Comparison of ENCODE assay signal across 10 cellular contexts in genomic region chr3:9810846-9811245, GRCh38. TPM values are rescaled to one million over a fixed set of nuclear protein-coding genes. Genes with fewer than 3 reads are reported as not detected.
DNase-seq lines count a peak whose midpoint lies in the region; ATAC-seq, FAIRE-seq and TF ChIP-seq lines count a peak whose summit lies in the region.
"Had no signal": no experiment of that assay in that cellular context is flagged by ENCODE, and none has a peak within 500 bp of the region (broad histone marks: within the 10 kb centered on the region; RNA-seq: fewer than 3 reads in every experiment).

No MANE protein-coding gene starts in this region.

- intact Hi-C loops in Caco-2 (cut with micrococcal nuclease; ENCODE audit: unreplicated experiment) = no loop called here
- intact Hi-C loops in activated CD4-positive, alpha-beta memory T cell treated with anti-CD3 and anti-CD28 coated beads for 36 hours (cut with micrococcal nuclease) = no loop called here
- intact Hi-C loops in sciatic nerve (cut with DNase I) = no loop called here

- H3K4me3 Mint-ChIP-seq in Caco-2 (ENCODE audit: unreplicated experiment) = peak overlapping the region; percentile 47
- H3K4me3 Mint-ChIP-seq in activated CD4-positive, alpha-beta memory T cell treated with anti-CD3 and anti-CD28 coated beads for 36 hours = peak overlapping the region; percentile 57

- no peak overlapping the region for H3K4me3 ChIP-seq in Caco-2 (ENCODE audit: low read depth, low read length)
- H3K4me3 ChIP-seq in fibroblast of the aortic adventitia (ENCODE audit: low read depth, low read length) = peak overlapping the region; percentile 65
- peak overlapping the region in 1 of 2 donors; percentile 63 for H3K4me3 ChIP-seq in small intestine (ENCODE audit: low read depth in 1 of 2, low read length in 2 of 2)

- POLR2A ChIA-PET in Caco-2 (lab: Charles Lee) = no interaction called here
- POLR2A ChIA-PET in activated CD4-positive, alpha-beta memory T cell treated with anti-CD3 and anti-CD28 coated beads for 36 hours (lab: Charles Lee) = no interaction called here

- no peaks in the 10 kb centered on the region for H3K9me3 Mint-ChIP-seq in Caco-2 (ENCODE audit: unreplicated experiment)
- H3K9me3 Mint-ChIP-seq in activated CD4-positive, alpha-beta memory T cell treated with anti-CD3 and anti-CD28 coated beads for 36 hours = no peaks in the 10 kb centered on the region

- peaks cover 41% of the 10 kb centered on the region for H3K36me3 Mint-ChIP-seq in Caco-2 (ENCODE audit: insufficient read depth, unreplicated experiment)
- peaks cover 28% of the 10 kb centered on the region for H3K36me3 Mint-ChIP-seq in activated CD4-positive, alpha-beta memory T cell treated with anti-CD3 and anti-CD28 coated beads for 36 hours

- TF ChIP-seq CTCF in Caco-2 (IDR thresholded peaks at IDR 0.05; ENCODE audit: insufficient read depth in 1 of 2, low read depth in 1 of 2, low read length in 1 of 2, severe bottlenecking in 1 of 2, unreplicated experiment in 1 of 2) (no peak), fibroblast of the aortic adventitia (IDR thresholded peaks at IDR 0.05; ENCODE audit: insufficient read depth, low read length) (no peak)

- peak overlapping the region; percentile 5 for H3K27ac Mint-ChIP-seq in Caco-2 (ENCODE audit: unreplicated experiment)
- H3K27ac Mint-ChIP-seq in activated CD4-positive, alpha-beta memory T cell treated with anti-CD3 and anti-CD28 coated beads for 36 hours = no peak overlapping the region

- H3K36me3 ChIP-seq in Caco-2 (ENCODE audit: control insufficient read depth, insufficient read depth, low read length) = no peaks in the 10 kb centered on the region
- H3K36me3 ChIP-seq in small intestine (ENCODE audit: control insufficient read depth in 2 of 2, insufficient read depth in 2 of 2, low read length in 2 of 2) = peaks cover 8 to 16% of the 10 kb centered on the region in 2 donors

- WGBS in small intestine, 3 donors = 39 to 62% (median 57%) methylated on average over 10 of the region's 10 CpGs

- H3K27me3 Mint-ChIP-seq in Caco-2 (ENCODE audit: insufficient read depth, unreplicated experiment) = no peaks in the 10 kb centered on the region
- H3K27me3 Mint-ChIP-seq in activated CD4-positive, alpha-beta memory T cell treated with anti-CD3 and anti-CD28 coated beads for 36 hours = no peaks in the 10 kb centered on the region

- DNase-seq in Caco-2 (no peak), fibroblast of the aortic adventitia (ENCODE audit: low read depth) (peak; percentile 23), sciatic nerve (ENCODE audit: low spot score) (no peak), SKM-1 (lab: John Stamatoyannopoulos, UW; ENCODE audit: unreplicated experiment) (no peak), small intestine (no peak), COR-L47 (lab: John Stamatoyannopoulos, UW) (no peak)
- no peak for DNase-seq in activated CD4-positive, alpha-beta memory T cell treated with anti-CD3 and anti-CD28 coated beads for 36 hours
- DNase-seq: cortex of kidney had no signal

- ATAC-seq in sciatic nerve = peak; percentile 9
- no peak for ATAC-seq in GM21786 (IDR thresholded peaks at IDR 0.05; ENCODE audit: unreplicated experiment)

- CTCF ChIA-PET in Caco-2 (lab: Charles Lee) = no interaction called here
- CTCF ChIA-PET in activated CD4-positive, alpha-beta memory T cell treated with anti-CD3 and anti-CD28 coated beads for 36 hours (lab: Charles Lee) = no interaction called here

- peaks cover 6% of the 10 kb centered on the region for H3K4me1 Mint-ChIP-seq in Caco-2 (ENCODE audit: low read depth, unreplicated experiment)
- peaks cover 30% of the 10 kb centered on the region for H3K4me1 Mint-ChIP-seq in activated CD4-positive, alpha-beta memory T cell treated with anti-CD3 and anti-CD28 coated beads for 36 hours (ENCODE audit: low read depth)

- H3K4me1 ChIP-seq in Caco-2 (peaks cover 12% of the 10 kb centered on the region), small intestine (ENCODE audit: control insufficient read depth in 2 of 2, insufficient read depth in 1 of 2, low read depth in 1 of 2, low read length in 1 of 2) (peaks cover 0 to 2% of the 10 kb centered on the region in 2 donors)

- no peak for FAIRE-seq in small intestine (lab: Jason Lieb, UNC)

- H3K9me3 ChIP-seq in Caco-2 (no peaks in the 10 kb centered on the region), small intestine (ENCODE audit: control insufficient read depth, low read depth) (no peaks in the 10 kb centered on the region)
- H3K9me3 ChIP-seq: SJSA1 had no signal

- peak overlapping the region in 1 of 2 donors; percentile 32 for H3K27ac ChIP-seq in small intestine (ENCODE audit: low read depth in 1 of 2, low read length in 1 of 2)

- no peaks in the 10 kb centered on the region for H3K27me3 ChIP-seq in Caco-2 (replicated peaks; ENCODE audit: control insufficient read depth, insufficient read depth, low read length)
- H3K27me3 ChIP-seq in small intestine (ENCODE audit: control insufficient read depth in 2 of 2, insufficient read depth in 2 of 2, low read length in 2 of 2) = no peaks in the 10 kb centered on the region
- H3K27me3 ChIP-seq: SJSA1 had no signal

- BruUV-seq in Caco-2 (replicated peaks; lab: Mats Ljungman, UMichigan) = no TSS peak

RNA-seq across cellular contexts. Expression of gene TTLL3, which starts 0.8 kb away (rescaled TPM):
- total RNA-seq in Caco-2 (2022) (10.3 and 13.3 TPM in 2 replicates), fibroblast of the aortic adventitia (ENCODE audit: low replicate concordance) (34.3 and 40.8 TPM in 2 replicates), sciatic nerve (113 TPM)
- total RNA-seq in activated CD4-positive, alpha-beta memory T cell treated with anti-CD3 and anti-CD28 coated beads for 36 hours = 10 to 100 TPM; 49.6 to 49.7 TPM
- 10 to 100 TPM; 20.8 to 23.2 (median 21.9) TPM for polyA plus RNA-seq in small intestine

RNA-seq across cellular contexts. Expression of gene ARPC4, which starts 18.0 kb away (rescaled TPM):
- total RNA-seq in Caco-2 (2022) (158 and 160 TPM in 2 replicates), fibroblast of the aortic adventitia (ENCODE audit: low replicate concordance) (78.4 and 198 TPM in 2 replicates), sciatic nerve (117 TPM)
- 100 to 1,000 TPM; 237 to 240 TPM for total RNA-seq in activated CD4-positive, alpha-beta memory T cell treated with anti-CD3 and anti-CD28 coated beads for 36 hours
- 100 to 1,000 TPM; 143 to 178 (median 151) TPM for polyA plus RNA-seq in small intestine

RNA-seq across cellular contexts. Expression of gene TADA3, which starts 18.6 kb away (rescaled TPM):
- total RNA-seq in Caco-2 (2022) (49.2 and 49.6 TPM in 2 replicates), fibroblast of the aortic adventitia (ENCODE audit: low replicate concordance) (73.8 and 74.2 TPM in 2 replicates), sciatic nerve (43.1 TPM)
- 10 to 100 TPM; 86.9 to 92.1 TPM for total RNA-seq in activated CD4-positive, alpha-beta memory T cell treated with anti-CD3 and anti-CD28 coated beads for 36 hours
- polyA plus RNA-seq in small intestine = 10 to 100 TPM; 41.1 to 59.0 (median 43.0) TPM

RNA-seq across cellular contexts. Expression of gene RPUSD3, which starts 33.0 kb away (rescaled TPM):
- total RNA-seq in Caco-2 (2022) (54.8 and 61.8 TPM in 2 replicates), fibroblast of the aortic adventitia (ENCODE audit: low replicate concordance) (21.3 and 25.8 TPM in 2 replicates), sciatic nerve (29.6 TPM)
- total RNA-seq in activated CD4-positive, alpha-beta memory T cell treated with anti-CD3 and anti-CD28 coated beads for 36 hours = 10 to 100 TPM; 79.0 to 80.8 TPM
- 10 to 100 TPM; 19.2 to 41.1 (median 23.5) TPM for polyA plus RNA-seq in small intestine

RNA-seq across cellular contexts. Expression of gene CAMK1, which starts 41.1 kb away (rescaled TPM):
- total RNA-seq in Caco-2 (2022) (9.7 and 11.9 TPM in 2 replicates), fibroblast of the aortic adventitia (ENCODE audit: low replicate concordance) (24.5 and 41.5 TPM in 2 replicates), sciatic nerve (26.9 TPM)
- total RNA-seq in activated CD4-positive, alpha-beta memory T cell treated with anti-CD3 and anti-CD28 coated beads for 36 hours = 10 to 100 TPM; 48.2 to 51.9 TPM
- 10 to 100 TPM; 10.1 to 22.5 (median 17.8) TPM for polyA plus RNA-seq in small intestine
